7 cellular contexts compared by ENCODE assay signal in the genomic region with DNA sequence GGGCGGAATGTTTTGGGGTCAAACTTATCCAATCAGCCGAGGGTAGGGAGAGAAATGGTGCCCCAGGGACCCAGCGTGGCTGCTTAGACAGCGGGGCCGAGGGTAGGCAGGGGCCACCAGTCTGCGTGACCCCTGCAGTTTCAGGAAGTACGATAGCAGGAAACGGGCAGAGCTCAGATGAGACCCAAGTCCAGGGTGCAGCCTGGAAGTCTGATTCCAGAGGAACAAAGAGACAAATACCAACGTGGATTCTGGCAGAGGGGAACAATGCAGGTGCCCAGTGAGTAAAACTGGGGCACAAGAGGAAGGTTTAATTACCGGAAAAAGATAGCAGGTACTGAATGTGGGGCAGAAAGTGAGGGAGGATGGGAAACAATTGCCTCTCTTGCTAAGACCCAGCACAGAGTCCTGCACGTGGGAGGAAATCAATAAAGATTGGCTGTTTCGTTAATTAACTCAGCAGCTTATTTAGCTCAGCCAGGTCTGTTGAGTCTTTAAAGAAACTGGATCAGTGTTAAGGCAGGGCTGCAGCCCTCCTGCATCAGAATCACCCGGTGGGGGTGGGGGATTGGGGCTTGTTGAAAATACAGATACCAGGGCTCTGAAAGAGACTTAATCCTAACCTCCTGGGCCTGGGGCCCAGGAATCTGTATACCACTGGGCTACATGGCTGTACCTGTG. TPM values are rescaled to one million over a fixed set of nuclear protein-coding genes. Genes with fewer than 3 reads are reported as not detected.
DNase-seq lines count a peak whose midpoint lies in the region; ATAC-seq and FAIRE-seq lines count a peak whose summit lies in the region.

No MANE protein-coding gene starts in this region.

- intact Hi-C loops in sciatic nerve (cut with DNase I), result no loop called here
- intact Hi-C loops in posterior cingulate gyrus (cut with DNase I), result no loop called here

- H3K27me3 ChIP-seq in ectodermal cell (ENCODE audit: control insufficient read depth, insufficient read depth, low read length, poor library complexity, severe bottlenecking), result no peaks in the 10 kb centered on the region

- peak; percentile 97 for FAIRE-seq in GM19239 (lab: Jason Lieb, UNC)

- 36 to 42% methylated on average over 13 of the region's 13 CpGs for WGBS in ectodermal cell, 2 experiments

- H3K4me1 ChIP-seq in ectodermal cell (ENCODE audit: control insufficient read depth, insufficient read depth, low read length), result peaks cover 19% of the 10 kb centered on the region

- ATAC-seq in sciatic nerve, result peak; percentile 79
- no peak for ATAC-seq in GM18909 (IDR thresholded peaks at IDR 0.05; ENCODE audit: poor library complexity, unreplicated experiment)
- ATAC-seq in HG03565 (IDR thresholded peaks at IDR 0.05; ENCODE audit: unreplicated experiment), result no peak

- peak overlapping the region; percentile 53 for H3K27ac ChIP-seq in ectodermal cell (ENCODE audit: insufficient read depth, low read depth, low read length, poor library complexity, severe bottlenecking)

- H3K9me3 ChIP-seq in ectodermal cell (ENCODE audit: control insufficient read depth, low read length), result no peaks in the 10 kb centered on the region

- no peak overlapping the region for H3K4me3 ChIP-seq in ectodermal cell (ENCODE audit: insufficient read depth, low read depth, low read length)

- H3K36me3 ChIP-seq in ectodermal cell (ENCODE audit: control insufficient read depth, insufficient read depth, low read length), result no peaks in the 10 kb centered on the region

- peak; percentile 34 for DNase-seq in GM19239 (ENCODE audit: insufficient read length, low spot score)
- peak; percentile 61 for DNase-seq in KG1 (lab: John Stamatoyannopoulos, UW)
- no peak for DNase-seq in sciatic nerve (ENCODE audit: low spot score)
- no peak for DNase-seq in posterior cingulate gyrus

RNA-seq across cellular contexts. Expression of gene NFE2L3, which starts 50.4 kb away (rescaled TPM):
- 7.0 TPM for polyA plus RNA-seq in ectodermal cell (2013, experiment 1 of 4)
- 5.7 TPM for polyA plus RNA-seq in ectodermal cell (2013, experiment 2 of 4)
- 5.4 TPM for polyA plus RNA-seq in ectodermal cell (2013, experiment 3 of 4)
- polyA plus RNA-seq in ectodermal cell (2013, experiment 4 of 4), result 6.2 TPM
- 3.8 TPM for total RNA-seq in sciatic nerve

Comparison
In these comparisons a context has a peak if more than half of its experiments do, and no peak if none do; other contexts are left out.
1. DNase-seq: peak in GM19239 (single experiment) and KG1 (single experiment); none in sciatic nerve (single experiment) and posterior cingulate gyrus (0 of 10).